1 cellular context compared by ENCODE assay signal in the genomic region with DNA sequence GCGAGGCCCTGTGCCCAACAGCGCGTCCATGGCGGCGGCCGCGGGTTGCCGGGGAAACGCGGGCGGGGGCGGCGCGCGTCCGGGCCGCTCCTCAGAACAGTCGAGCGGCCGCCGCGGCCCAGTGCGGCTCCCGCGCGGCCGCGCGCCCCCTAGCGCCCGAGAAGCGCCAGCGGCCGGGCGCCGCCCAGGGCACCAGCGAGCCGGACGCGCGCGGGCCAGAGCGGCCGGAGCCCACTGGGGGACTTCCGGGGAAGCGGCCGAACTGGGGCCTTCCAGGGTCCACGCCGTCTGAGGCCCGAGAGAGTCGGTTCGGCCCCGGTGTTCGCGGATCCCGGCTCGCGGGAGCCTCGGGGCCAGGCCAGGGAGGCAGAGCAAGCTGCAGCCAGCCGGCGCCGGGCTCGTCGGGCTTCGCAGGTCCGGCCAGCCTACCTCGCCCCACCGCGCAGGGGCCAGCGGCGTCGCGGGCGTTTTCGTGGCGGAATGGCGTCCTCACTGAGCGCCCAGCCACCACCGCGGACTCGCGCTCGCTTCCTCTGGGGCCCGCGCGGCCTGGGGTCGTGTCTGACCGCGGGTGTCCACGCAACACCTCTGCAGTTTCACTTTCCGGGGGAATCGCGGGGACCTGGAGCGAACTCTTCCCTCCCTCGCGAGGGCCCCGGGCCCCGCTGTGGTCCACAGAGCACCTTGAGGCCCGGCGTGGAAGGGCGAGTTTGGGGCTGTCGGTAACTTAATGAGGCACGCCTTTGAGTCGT.
TF ChIP-seq lines count a peak whose summit lies in the region.

TSS of gene DENND6B (minus strand) at position 54 of the 752 bp plus-strand sequence. CDS start at position 30, 24 bp downstream.

TF ChIP-seq in HepG2, 621 proteins besides CTCF, POLR2A, EP300 and RAD21 (continued from another document and continues in another):
- no peak for TF ChIP-seq ZNF770 (CRISPR knock-in tag; IDR thresholded peaks at IDR 0.05)
- peak; percentile 45; the same call in 1 of the 2 replicates for TF ChIP-seq ZNF629 (CRISPR knock-in tag; conservative IDR thresholded peaks at IDR 0.05)
- TF ChIP-seq ZNF740 (CRISPR knock-in tag; IDR thresholded peaks at IDR 0.05) = peak; percentile 68; the same call in 1 of the 2 replicates
- 0 out of 2 replicates have a peak, but pooled peaks have one; percentile 42 for TF ChIP-seq ZNF292 (CRISPR knock-in tag; IDR thresholded peaks at IDR 0.05; ENCODE audit: borderline replicate concordance, low read depth)
- TF ChIP-seq RARA (CRISPR knock-in tag; IDR thresholded peaks at IDR 0.05) = peak; percentile 24
- TF ChIP-seq MXI1 (IDR thresholded peaks at IDR 0.05; ENCODE audit: borderline replicate concordance, low read depth, low read length) = peak; percentile 84; the same call in 1 of the 3 replicates
- TF ChIP-seq ZKSCAN1 (IDR thresholded peaks at IDR 0.05; ENCODE audit: low read length) = no peak
- no peak for TF ChIP-seq ZKSCAN5 (CRISPR knock-in tag; IDR thresholded peaks at IDR 0.05)
- TF ChIP-seq, protein P1, sequence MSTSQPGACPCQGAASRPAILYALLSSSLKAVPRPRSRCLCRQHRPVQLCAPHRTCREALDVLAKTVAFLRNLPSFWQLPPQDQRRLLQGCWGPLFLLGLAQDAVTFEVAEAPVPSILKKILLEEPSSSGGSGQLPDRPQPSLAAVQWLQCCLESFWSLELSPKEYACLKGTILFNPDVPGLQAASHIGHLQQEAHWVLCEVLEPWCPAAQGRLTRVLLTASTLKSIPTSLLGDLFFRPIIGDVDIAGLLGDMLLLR (CRISPR knock-in tag; IDR thresholded peaks at IDR 0.05) = no peak
- TF ChIP-seq KDM2A (CRISPR knock-in tag; IDR thresholded peaks at IDR 0.05; ENCODE audit: borderline replicate concordance, low read depth) = 0 out of 2 replicates have a peak, but pooled peaks have one; percentile 25
- no peak for TF ChIP-seq CENPX (CRISPR knock-in tag; IDR thresholded peaks at IDR 0.05)
- TF ChIP-seq ZMYM4 (CRISPR knock-in tag; IDR thresholded peaks at IDR 0.05) = peak; percentile 31
- no peak for TF ChIP-seq TRIM22 (IDR thresholded peaks at IDR 0.05)
- peak; percentile 76; the same call in 1 of the 2 replicates for TF ChIP-seq ZNF512B (CRISPR knock-in tag; IDR thresholded peaks at IDR 0.05; ENCODE audit: borderline replicate concordance)
- no peak for TF ChIP-seq FOXK1 (CRISPR knock-in tag; IDR thresholded peaks at IDR 0.05; ENCODE audit: borderline replicate concordance, low read depth)
- TF ChIP-seq IRX3 (CRISPR knock-in tag; IDR thresholded peaks at IDR 0.05; ENCODE audit: borderline replicate concordance, low read depth) = no peak
- peak; percentile 75 for TF ChIP-seq ZNF274 (CRISPR knock-in tag; IDR thresholded peaks at IDR 0.05)
- peak; percentile 29 for TF ChIP-seq MED8 (CRISPR knock-in tag; IDR thresholded peaks at IDR 0.05; ENCODE audit: insufficient replicate concordance)
- peak; percentile 61; the same call in 1 of the 2 replicates for TF ChIP-seq CBFB (CRISPR knock-in tag; IDR thresholded peaks at IDR 0.05)
- TF ChIP-seq STAT6 (CRISPR knock-in tag; IDR thresholded peaks at IDR 0.05; ENCODE audit: borderline replicate concordance) = no peak
- TF ChIP-seq ZBTB40 (IDR thresholded peaks at IDR 0.05) = no peak
- TF ChIP-seq ZBTB40 (CRISPR knock-in tag; IDR thresholded peaks at IDR 0.05) = peak; percentile 82
- TF ChIP-seq ZNF530 (CRISPR knock-in tag; IDR thresholded peaks at IDR 0.05; ENCODE audit: low read depth) = 0 out of 2 replicates have a peak, but pooled peaks have one; percentile 20
- TF ChIP-seq MTA1 (CRISPR knock-in tag; IDR thresholded peaks at IDR 0.05; ENCODE audit: borderline replicate concordance) = 0 out of 2 replicates have a peak, but pooled peaks have one; percentile 38
- TF ChIP-seq ZNF737 (CRISPR knock-in tag; IDR thresholded peaks at IDR 0.05; ENCODE audit: borderline replicate concordance) = no peak
- peak; percentile 68; the same call in 1 of the 2 replicates for TF ChIP-seq TEF (CRISPR knock-in tag; IDR thresholded peaks at IDR 0.05)
- TF ChIP-seq BORCS8-MEF2B (CRISPR knock-in tag; IDR thresholded peaks at IDR 0.05) = peak; percentile 76
- TF ChIP-seq NR1H2 (CRISPR knock-in tag; IDR thresholded peaks at IDR 0.05; ENCODE audit: borderline replicate concordance, low read depth) = peak; percentile 70; the same call in 1 of the 2 replicates
- 0 out of 2 replicates have a peak, but pooled peaks have one; percentile 87 for TF ChIP-seq ZNF784 (CRISPR knock-in tag; IDR thresholded peaks at IDR 0.05; ENCODE audit: borderline replicate concordance)
